Comparison of ENCODE assay signal across 8 cellular contexts in genomic region chr6:12751694-12752304, GRCh38. TPM values are rescaled to one million over a fixed set of nuclear protein-coding genes. Genes with fewer than 3 reads are reported as not detected.
DNase-seq lines count a peak whose midpoint lies in the region; ATAC-seq, FAIRE-seq and TF ChIP-seq lines count a peak whose summit lies in the region.

No MANE protein-coding gene starts in this region.

- no peak for FAIRE-seq in GM18507 (lab: Jason Lieb, UNC)
- FAIRE-seq in GM12878 (lab: Jason Lieb, UNC), result no peak

- H3K4me1 ChIP-seq in GM12878 (ENCODE audit: control insufficient read depth, insufficient read depth, low read length), result no peaks in the 10 kb centered on the region
- H3K4me1 ChIP-seq in aorta (ENCODE audit: control insufficient read depth in 1 of 2, insufficient read depth in 2 of 2, low read length in 2 of 2), result no peaks in the 10 kb centered on the region

- SMC1A ChIA-PET in GM12878 (lab: Charles Lee; ENCODE audit: uncharacterized antibody, unreplicated experiment), result no interaction called here

- TF ChIP-seq POLR2A in GM12878 (IDR thresholded peaks at IDR 0.05; ENCODE audit: low read depth, low read length), result no peak

- CTCF ChIA-PET in GM12878 (lab: Yijun Ruan, JAX), result no interaction called here

- BruUV-seq in GM12878 (replicated peaks; lab: Mats Ljungman, UMichigan), result no TSS peak

- H3K27me3 ChIP-seq in GM12878 (replicated peaks in 1 of 2; ENCODE audit: control insufficient read depth in 2 of 2, insufficient read depth in 2 of 2, low read length in 1 of 2) (peaks cover 0 to 5% of the 10 kb centered on the region in 2 experiments; a peak in 2 of 4 replicates), aorta (ENCODE audit: control insufficient read depth in 1 of 2, insufficient read depth in 2 of 2, low read length in 1 of 2) (peaks cover 0 to 6% of the 10 kb centered on the region in 2 donors)

- H3K27ac ChIP-seq in GM12878 (ENCODE audit: control insufficient read depth, insufficient read depth) (no peak overlapping the region), aorta (ENCODE audit: low read depth in 1 of 2, low read length in 2 of 2) (no peak overlapping the region)

- TF ChIP-seq CTCF in GM12878 (IDR thresholded peaks at IDR 0.05 in 2 of 3, conservative IDR thresholded peaks at IDR 0.05 in 1 of 3; ENCODE audit: control insufficient read depth in 2 of 3, extremely low read depth in 1 of 3, insufficient read depth in 1 of 3, low read depth in 3 of 3, low read length in 3 of 3), result no peak

- no peak for TF ChIP-seq EP300 in GM12878 (IDR thresholded peaks at IDR 0.05; ENCODE audit: borderline replicate concordance in 1 of 2, control insufficient read depth in 1 of 2, low read depth in 2 of 2, low read length in 2 of 2)

- intact Hi-C loops in GM12878 (cut with micrococcal nuclease; ENCODE audit: unreplicated experiment) (no loop called here), aorta (cut with DNase I) (no loop called here)

- WGBS in GM12878 (ENCODE audit: insufficient coverage, insufficient replicate concordance, low lambda C conversion rate, missing lambda C conversion rate), result 55% methylated on average over 10 of the region's 10 CpGs
- WGBS in aorta, 2 donors, result 32 to 35% methylated on average over 10 of the region's 10 CpGs

- H3K4me3 ChIP-seq in GM12878 (no peak overlapping the region), aorta (ENCODE audit: low read length in 2 of 2) (no peak overlapping the region)

- H3K9ac ChIP-seq in GM12878 (ENCODE audit: control insufficient read depth, insufficient read depth, low read length), result no peak overlapping the region

- no peaks in the 10 kb centered on the region for H3K79me2 ChIP-seq in GM12878 (ENCODE audit: control insufficient read depth, insufficient read depth, low read length)

- in situ Hi-C loops in GM12878 (cut with MboI), result no loop called here

- H3K36me3 ChIP-seq in GM12878 (ENCODE audit: control insufficient read depth in 2 of 2, insufficient read depth in 2 of 2, low read length in 1 of 2), result no peaks in the 10 kb centered on the region
- no peaks in the 10 kb centered on the region for H3K36me3 ChIP-seq in aorta (ENCODE audit: control insufficient read depth in 1 of 2, insufficient read depth in 2 of 2, low read length in 1 of 2)

- H4K20me1 ChIP-seq in GM12878 (ENCODE audit: control insufficient read depth, insufficient read depth), result no peaks in the 10 kb centered on the region

- H3K9me3 ChIP-seq in GM12878 (replicated peaks; ENCODE audit: control insufficient read depth, insufficient read depth, low read length) (no peaks in the 10 kb centered on the region; the same call in 2 of the 3 replicates), aorta (ENCODE audit: control insufficient read depth, low read length) (no peaks in the 10 kb centered on the region)

- RAD21 ChIA-PET in GM12878 (lab: Charles Lee; ENCODE audit: unreplicated experiment), result no interaction called here

- H3K4me2 ChIP-seq in GM12878 (ENCODE audit: control insufficient read depth, insufficient read depth), result no peak overlapping the region

- ATAC-seq in GM12878 (peak; percentile 57), left lobe of liver (peak; percentile 80), aorta (ENCODE audit: low FRiP score) (no peak), GM21423 (IDR thresholded peaks at IDR 0.05; ENCODE audit: unreplicated experiment) (no peak)

- H2AFZ ChIP-seq in GM12878 (ENCODE audit: control insufficient read depth, low read depth, low read length), result no peak overlapping the region

- TF ChIP-seq RAD21 in GM12878 (IDR thresholded peaks at IDR 0.05; ENCODE audit: insufficient read depth, low read depth, low read length), result no peak

- POLR2A ChIA-PET in GM12878 (lab: Charles Lee), result no interaction called here

- DNase-seq in GM18507 (ENCODE audit: extremely low spot score, insufficient read length, low read depth) (peak; percentile 15), NCI-H82 (lab: John Stamatoyannopoulos, UW) (peak; percentile 44), GM12878 (ENCODE audit: low read depth, low spot score) (no peak), left lobe of liver (ENCODE audit: low spot score) (peak; percentile 45), aorta (peak; percentile 61 to 80), NCI-H2029 (lab: John Stamatoyannopoulos, UW) (no peak), NCI-H510A treated with DMSO at 0.1 percent for 48 hours (lab: John Stamatoyannopoulos, UW) (no peak)

TF ChIP-seq in GM12878, 131 proteins besides CTCF, POLR2A, EP300 and RAD21:
- TF ChIP-seq KAT2A (conservative IDR thresholded peaks at IDR 0.05; ENCODE audit: control insufficient read depth, low read depth, low read length) (no peak), REST (IDR thresholded peaks at IDR 0.05; ENCODE audit: low read depth, low read length) (peak; percentile 97)
TF ChIP-seq in GM12878: peak in this region for 1.

RNA-seq across cellular contexts. Expression of gene PHACTR1, which starts 35.2 kb away (rescaled TPM):
- total RNA-seq in GM12878 (2013; cell fraction: nucleolus; rRNA removed), result 147 and 160 TPM in 2 replicates
- 43.8 and 49.5 TPM in 2 replicates for total RNA-seq in GM12878 (2014; rRNA removed)
- 60.1 and 62.9 TPM in 2 replicates for total RNA-seq in GM12878 (2014; rRNA removed; fragmentation: Illumina TruSeq; extraction: Trizol)
- total RNA-seq in GM12878 (2021), result 66.7 and 69.7 TPM in 2 replicates
- 48.1 TPM for polyA plus RNA-seq in GM12878 (2011; ENCODE audit: low read depth)
- polyA plus RNA-seq in GM12878 (2011; rRNA removed), result 61.6 and 75.2 TPM in 2 replicates
- polyA plus RNA-seq in GM12878 (2011; cell fraction: cytosol; rRNA removed), result 41.0 and 42.3 TPM in 2 replicates
- polyA plus RNA-seq in GM12878 (2011; cell fraction: nucleus; rRNA removed), result 59.4 and 60.8 TPM in 2 replicates
- polyA plus RNA-seq in GM12878 (2012), result 67.3 and 74.3 TPM in 2 replicates
- 83.6 and 84.7 TPM in 2 replicates for polyA plus RNA-seq in GM12878 (2014; fragmentation: Illumina TruSeq; extraction: Trizol)
- 10 to 100 TPM; 73.3 to 94.6 TPM for polyA plus RNA-seq in GM12878 (2014; fragmentation: Nextera tagmentation; extraction: Ambion mirVana)
- 40.4 and 44.8 TPM in 2 replicates for polyA plus RNA-seq in GM12878 (2014; rRNA removed)
- 10 to 100 TPM; 34.2 to 38.2 TPM for polyA plus RNA-seq in GM12878 (2016; fragmentation: Nextera tagmentation; extraction: Ambion mirVana)
- polyA minus RNA-seq in GM12878 (2011; rRNA and poly(A)+ RNA removed), result 64.2 and 76.3 TPM in 2 replicates
- polyA minus RNA-seq in GM12878 (2011; cell fraction: cytosol; rRNA and poly(A)+ RNA removed), result 33.3 and 35.8 TPM in 2 replicates
- polyA minus RNA-seq in GM12878 (2011; cell fraction: nucleus; rRNA and poly(A)+ RNA removed), result 38.9 and 58.9 TPM in 2 replicates
- total RNA-seq in left lobe of liver, result 0.68 TPM
- total RNA-seq in aorta, result 10 to 100 TPM; 33.9 to 89.4 TPM
- polyA plus RNA-seq in aorta, result 1 to 10 TPM; 3.2 to 6.3 TPM

Comparison
In these comparisons a context has a peak if more than half of its experiments do, and no peak if none do; other contexts are left out.
1. DNase-seq: peak in GM18507 (single experiment), NCI-H82 (single experiment), left lobe of liver (single experiment) and aorta (2 of 2); none in GM12878 (single experiment), NCI-H2029 (single experiment) and NCI-H510A treated with DMSO at 0.1 percent for 48 hours (single experiment).
2. ATAC-seq: peak in GM12878 (single experiment) and left lobe of liver (single experiment); none in aorta (single experiment) and GM21423 (single experiment).
3. RNA of gene PHACTR1, which starts 35.2 kb away (total RNA-seq): 33.9 to 89.4 TPM in aorta and 43.8 to 160 TPM in GM12878; 0.68 TPM in left lobe of liver (single experiment); every median in the first group is over 10 times any median in the second.